ENCODE assay signal across 8 cellular contexts in genomic region chr5:73448451-73449136, GRCh38. TPM values are rescaled to one million over a fixed set of nuclear protein-coding genes. Genes with fewer than 3 reads are reported as not detected.
DNase-seq lines count a peak whose midpoint lies in the region; ATAC-seq and TF ChIP-seq lines count a peak whose summit lies in the region.

TSS of gene FOXD1 (minus strand) at chr5:73448777. CDS start at chr5:73448362, 415 bp downstream.

- no peak within 1 kb of the TSS for H3K27ac ChIP-seq in coronary artery

- H3K4me1 Mint-ChIP-seq in T-helper 17 cell, result peaks cover 19% of the 10 kb centered on the region
- H3K4me1 Mint-ChIP-seq in stimulated activated memory B cell treated with anti-CD40 and anti-IgM and Interleukin-4, amounts not matched to agents 10 μg/mL and 1 μg/mL and 100 μg/mL, for 72 hours, result peaks cover 14% of the 10 kb centered on the region

- peak in 8 of 14 donors; percentile 9 to 39 (median 18) for DNase-seq in C1 segment of cervical spinal cord (lab: John Stamatoyannopoulos, UW)
- peak; percentile 19 for DNase-seq in NCI-H128 (lab: John Stamatoyannopoulos, UW; ENCODE audit: unreplicated experiment)
- no peak for DNase-seq in T-helper 17 cell
- DNase-seq in coronary artery (ENCODE audit: low spot score), result no peak
- peak; percentile 97 for DNase-seq in left kidney (ENCODE audit: low read depth, low spot score)

- no peaks in the 10 kb centered on the region for H3K9me3 Mint-ChIP-seq in stimulated activated memory B cell treated with anti-CD40 and anti-IgM and Interleukin-4, amounts not matched to agents 10 μg/mL and 1 μg/mL and 100 μg/mL, for 72 hours

- H3K4me3 Mint-ChIP-seq in T-helper 17 cell, result peak within 1 kb of the TSS; percentile 92
- peak within 1 kb of the TSS; percentile 86 for H3K4me3 Mint-ChIP-seq in stimulated activated memory B cell treated with anti-CD40 and anti-IgM and Interleukin-4, amounts not matched to agents 10 μg/mL and 1 μg/mL and 100 μg/mL, for 72 hours

- peaks cover 4% of the 10 kb centered on the region for H3K36me3 Mint-ChIP-seq in T-helper 17 cell (ENCODE audit: low read depth)
- no peaks in the 10 kb centered on the region for H3K36me3 Mint-ChIP-seq in stimulated activated memory B cell treated with anti-CD40 and anti-IgM and Interleukin-4, amounts not matched to agents 10 μg/mL and 1 μg/mL and 100 μg/mL, for 72 hours

- ATAC-seq in GM19438 (IDR thresholded peaks at IDR 0.05; ENCODE audit: low read depth, unreplicated experiment) (peak; percentile 50), T-helper 17 cell (peak; percentile 49), GM21367 (IDR thresholded peaks at IDR 0.05; ENCODE audit: unreplicated experiment) (no peak)
- ATAC-seq in stimulated activated memory B cell treated with anti-CD40 and anti-IgM and Interleukin-4, amounts not matched to agents 10 μg/mL and 1 μg/mL and 100 μg/mL, for 72 hours, result peak; percentile 88

- H3K27ac Mint-ChIP-seq in T-helper 17 cell, result peak within 1 kb of the TSS; percentile 90
- peak within 1 kb of the TSS; percentile 32 for H3K27ac Mint-ChIP-seq in stimulated activated memory B cell treated with anti-CD40 and anti-IgM and Interleukin-4, amounts not matched to agents 10 μg/mL and 1 μg/mL and 100 μg/mL, for 72 hours

- peak within 1 kb of the TSS; percentile 68 for H3K4me3 ChIP-seq in coronary artery

- peaks cover 7% of the 10 kb centered on the region for H3K9me3 ChIP-seq in T-helper 17 cell (ENCODE audit: control insufficient read depth, low read length, poor library complexity, severe bottlenecking)

- no peak for TF ChIP-seq CTCF in coronary artery (IDR thresholded peaks at IDR 0.05)

- H3K27me3 Mint-ChIP-seq in T-helper 17 cell, result peaks cover 65% of the 10 kb centered on the region
- peaks cover 51% of the 10 kb centered on the region for H3K27me3 Mint-ChIP-seq in stimulated activated memory B cell treated with anti-CD40 and anti-IgM and Interleukin-4, amounts not matched to agents 10 μg/mL and 1 μg/mL and 100 μg/mL, for 72 hours

RNA-seq across cellular contexts. Expression of gene FOXD1, which starts in this region (rescaled TPM):
- total RNA-seq in T-helper 17 cell, result not detected

Comparison
In these comparisons a context has a peak if more than half of its experiments do, and no peak if none do; other contexts are left out.
1. Peak in ATAC-seq in T-helper 17 cell; RNA of the gene not detected or under 1 TPM.
2. DNase-seq: peak in C1 segment of cervical spinal cord (8 of 14), NCI-H128 (single experiment) and left kidney (single experiment); none in T-helper 17 cell (0 of 3) and coronary artery (single experiment).